27 cellular contexts compared by ENCODE assay signal in the genomic region with DNA sequence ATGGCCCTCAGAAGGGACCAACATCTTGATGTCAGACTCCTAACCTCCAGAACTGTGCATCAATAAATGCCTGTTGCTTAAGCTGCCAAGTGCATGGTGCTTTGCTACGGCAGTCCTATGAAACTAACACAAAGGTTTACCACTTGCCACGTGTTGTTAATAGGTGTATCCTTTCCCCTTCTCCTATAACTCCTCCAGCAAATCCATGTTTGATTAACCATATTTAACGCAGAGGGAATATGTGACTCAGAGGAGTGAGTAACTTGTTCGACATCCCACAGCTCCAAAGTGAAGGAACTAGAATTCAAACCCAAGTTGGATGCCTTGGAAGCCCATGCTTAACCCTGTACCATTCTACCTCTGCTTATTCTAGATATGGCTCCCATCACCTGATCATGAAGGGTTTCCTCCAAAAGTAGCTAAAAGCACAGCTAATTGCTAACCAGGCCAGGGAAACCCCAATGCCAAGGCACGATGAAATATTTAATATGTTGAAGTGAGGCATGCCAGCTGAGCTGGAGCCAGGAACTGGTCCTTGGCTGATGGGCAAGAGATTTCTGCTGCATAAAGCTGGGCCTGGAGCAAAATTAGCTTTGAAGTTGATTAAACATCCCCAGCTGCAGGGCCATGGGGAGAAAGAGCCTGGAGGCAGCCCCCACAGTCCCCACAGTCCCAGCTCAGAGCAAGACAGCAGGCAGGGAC.
DNase-seq lines count a peak whose midpoint lies in the region; ATAC-seq, FAIRE-seq and TF ChIP-seq lines count a peak whose summit lies in the region.
"Had no signal": no experiment of that assay in that cellular context is flagged by ENCODE, and none has a peak within 500 bp of the region (broad histone marks: within the 10 kb centered on the region; RNA-seq: fewer than 3 reads in every experiment).

No MANE protein-coding gene starts in this region.

- intact Hi-C loops in PC-3 (cut with micrococcal nuclease) (no loop called here), prostate gland (cut with DNase I) (no loop called here)

- ATAC-seq in PC-3, result peak; percentile 87
- no peak for ATAC-seq in GM21381 (IDR thresholded peaks at IDR 0.05; ENCODE audit: unreplicated experiment)
- ATAC-seq: SK-N-SH treated with all-trans-retinoic acid at 6 μM for 48 hours had no signal

- peaks cover 9% of the 10 kb centered on the region for H3K4me1 ChIP-seq in PC-3 (ENCODE audit: insufficient read depth, low read length)
- H3K4me1 ChIP-seq in prostate gland (replicated peaks), result no peaks in the 10 kb centered on the region
- H3K4me1 ChIP-seq: BE2C, HAP-1, SJCRH30 had no signal

- FAIRE-seq in bronchial epithelial cell (lab: Jason Lieb, UNC), result no peak

- TF ChIP-seq CTCF in PC-3 (conservative IDR thresholded peaks at IDR 0.05; ENCODE audit: low read depth, low read length) (no peak), bronchial epithelial cell (IDR thresholded peaks at IDR 0.05; ENCODE audit: insufficient read depth, low read length, severe bottlenecking) (no peak), prostate gland (IDR thresholded peaks at IDR 0.05) (no peak)

- no TSS peak for BruUV-seq in PC-3 (replicated peaks; lab: Mats Ljungman, UMichigan)

- CTCF ChIA-PET in PC-3 (lab: Charles Lee), result interaction anchor here (0.6 kb wide), 1 partner anchor 43 kb away, joined by 3 read pairs; no protein-coding TSS in a partner anchor

- TF ChIP-seq POLR2A in prostate gland (IDR thresholded peaks at IDR 0.05), result no peak

- H3K4me3 ChIP-seq in PC-3 (ENCODE audit: low read length) (no peak overlapping the region), bronchial epithelial cell (ENCODE audit: low read depth, low read length) (no peak overlapping the region), prostate gland (no peak overlapping the region)
- H3K4me3 ChIP-seq: HAP-1, PC-9, SJCRH30 had no signal

- DNase-seq in ELR (ENCODE audit: low read depth) (peak; percentile 22), PC-3 (peak; percentile 74), bronchial epithelial cell (ENCODE audit: low read depth) (peak; percentile 10), prostate gland (ENCODE audit: low spot score) (peak; percentile 11), cerebellum (ENCODE audit: low spot score) (no peak)
- DNase-seq in activated effector memory CD4-positive, alpha-beta T cell treated with anti-CD3 and anti-CD28 coated beads, Interleukin-2, amount 50 U/mL, for 16 hours, result no peak
- DNase-seq: 8988T; ACHN; BE2C; CD8-positive, alpha-beta memory T cell; DMS79 treated with DMSO at 0.1 percent for 48 hours; GOT3; HFFc6; MV-4-11; NCI-H1105; NCI-H1436 treated with DMSO at 0.1 percent for 48 hours; NCI-H187 treated with DMSO at 0.1 percent for 48 hours; NCI-H2171 treated with DMSO at 0.1 percent for 48 hours; NCI-H524; NCI-H748 treated with DMSO at 0.1 percent for 48 hours; NK-92 treated with Interleukin-12 subunit alpha and Interleukin-12 subunit beta, amount 100 ng/mL, for 24 hours; PC-9; SJCRH30 had no signal

- no peak overlapping the region for H3K4me2 ChIP-seq in PC-3 (ENCODE audit: low read length)
- H3K4me2 ChIP-seq: KMS-11, PC-9 had no signal

- no peak overlapping the region for H2AFZ ChIP-seq in PC-3 (ENCODE audit: low read length)
- H2AFZ ChIP-seq: PC-9 had no signal

- no peaks in the 10 kb centered on the region for H4K20me1 ChIP-seq in PC-3 (ENCODE audit: low read length)

- H3K9me2 ChIP-seq in PC-3 (replicated peaks; ENCODE audit: low read length), result no peaks in the 10 kb centered on the region

- POLR2A ChIA-PET in PC-3 (lab: Charles Lee; ENCODE audit: unreplicated experiment), result no interaction called here

- H3K9ac ChIP-seq in PC-3 (ENCODE audit: low read length), result no peak overlapping the region
- H3K9ac ChIP-seq: KMS-11 had no signal

- 78% methylated on average over 5 of the region's 5 CpGs for WGBS in prostate gland

- H3F3A ChIP-seq in PC-3 (ENCODE audit: low read length, unreplicated experiment), result no peaks in the 10 kb centered on the region

- H3K9me3 ChIP-seq in PC-3 (ENCODE audit: low read length) (no peaks in the 10 kb centered on the region), prostate gland (no peaks in the 10 kb centered on the region)
- H3K9me3 ChIP-seq: BE2C, HAP-1, SJCRH30 had no signal

- no peaks in the 10 kb centered on the region for H3K36me3 ChIP-seq in PC-3 (ENCODE audit: low read depth, low read length)
- H3K36me3 ChIP-seq in bronchial epithelial cell (ENCODE audit: control insufficient read depth, insufficient read depth, low read length), result no peaks in the 10 kb centered on the region
- H3K36me3 ChIP-seq in prostate gland, result no peaks in the 10 kb centered on the region
- H3K36me3 ChIP-seq: BE2C, HAP-1, SJCRH30 had no signal

- H3K27ac ChIP-seq in PC-3 (ENCODE audit: low read length) (no peak overlapping the region), prostate gland (no peak overlapping the region)
- H3K27ac ChIP-seq: KMS-11, PC-9, SJCRH30 had no signal

- no peaks in the 10 kb centered on the region for H3K27me3 ChIP-seq in PC-3 (ENCODE audit: low read length)
- no peaks in the 10 kb centered on the region for H3K27me3 ChIP-seq in bronchial epithelial cell (ENCODE audit: control insufficient read depth, insufficient read depth, low read length)
- no peaks in the 10 kb centered on the region for H3K27me3 ChIP-seq in prostate gland (replicated peaks; ENCODE audit: insufficient read depth)
- H3K27me3 ChIP-seq: BE2C, SJCRH30 had no signal

- H3K79me2 ChIP-seq in PC-3 (ENCODE audit: low read length), result no peaks in the 10 kb centered on the region

Comparison
In these comparisons a context has a peak if more than half of its experiments do, and no peak if none do; other contexts are left out.
1. DNase-seq: peak in ELR (single experiment), PC-3 (single experiment), bronchial epithelial cell (single experiment) and prostate gland (single experiment); none in cerebellum (single experiment) and activated effector memory CD4-positive, alpha-beta T cell treated with anti-CD3 and anti-CD28 coated beads, Interleukin-2, amount 50 U/mL, for 16 hours (single experiment).